In the genomic region with DNA sequence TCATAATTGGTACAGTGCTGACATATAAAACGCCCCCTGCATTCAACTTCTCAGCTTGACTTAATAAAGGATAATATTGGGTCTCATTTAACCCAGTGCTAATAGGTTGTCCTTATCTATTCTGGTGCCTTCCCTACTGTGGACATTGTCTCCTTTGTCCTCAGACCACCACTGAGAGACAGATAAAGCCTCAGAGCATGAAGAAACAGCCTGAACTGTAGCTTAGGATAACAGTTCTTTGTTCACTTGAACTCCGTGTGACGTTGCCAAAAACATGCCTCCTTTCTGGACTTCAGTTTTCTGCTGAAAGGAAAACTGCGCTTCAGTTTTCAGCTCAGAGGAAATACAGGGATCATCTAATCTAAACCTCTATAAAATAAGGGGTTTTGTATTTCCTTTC, we compare ENCODE assay signal across 19 cellular contexts.
DNase-seq lines count a peak whose midpoint lies in the region; ATAC-seq, FAIRE-seq and TF ChIP-seq lines count a peak whose summit lies in the region.
"Had no signal": no experiment of that assay in that cellular context is flagged by ENCODE, and none has a peak within 500 bp of the region (broad histone marks: within the 10 kb centered on the region; RNA-seq: fewer than 3 reads in every experiment).

No MANE protein-coding gene starts in this region.

- H3K27ac ChIP-seq in HUES64 (ENCODE audit: low read depth, low read length): 0 out of 2 replicates have a peak overlapping the region, but pooled peaks have one; percentile 15
- no peak overlapping the region for H3K27ac ChIP-seq in HepG2 (ENCODE audit: extremely low read length, insufficient read depth, low read length)
- no peak overlapping the region for H3K27ac ChIP-seq in transverse colon

- BruUV-seq in HepG2 (replicated peaks; lab: Mats Ljungman, UMichigan): no TSS peak

- peaks cover 49% of the 10 kb centered on the region for H3K4me1 Mint-ChIP-seq in WTC11

- H2AFZ ChIP-seq in HepG2 (ENCODE audit: low read length): no peak overlapping the region

- H3K27ac Mint-ChIP-seq in WTC11: peak overlapping the region; percentile 37; the same call in 1 of the 2 replicates

- H3K36me3 Mint-ChIP-seq in WTC11: peaks cover 10% of the 10 kb centered on the region

- H3K9ac ChIP-seq in HUES64 (ENCODE audit: low read depth, low read length): no peak overlapping the region
- no peak overlapping the region for H3K9ac ChIP-seq in HepG2 (ENCODE audit: insufficient read depth, low read depth, low read length)
- H3K9ac ChIP-seq: SK-N-SH had no signal

- intact Hi-C loops in HepG2 (cut with micrococcal nuclease; ENCODE audit: unreplicated experiment) (no loop called here), transverse colon (cut with DNase I; ENCODE audit: low total_unique reads) (no loop called here)

- POLR2A ChIA-PET in WTC11 (lab: Charles Lee) (no interaction called here), HepG2 (lab: Yijun Ruan, JAX) (no interaction called here)

- no peak for DNase-seq in WTC11 (ENCODE audit: low spot score)
- DNase-seq in inferior parietal cortex (ENCODE audit: extremely low spot score): peak; percentile 26
- peak; percentile 32 for DNase-seq in putamen (ENCODE audit: low spot score)
- DNase-seq in NCI-H526 (lab: John Stamatoyannopoulos, UW): no peak
- no peak for DNase-seq in HepG2 (ENCODE audit: low spot score)
- DNase-seq in transverse colon: no peak
- DNase-seq: ACHN, AML-193, EL, H7, IMR-90, Karpas-422, MG63, NCI-H1105, NCI-H2029 treated with DMSO at 0.1 percent for 48 hours, NCI-H510A treated with DMSO at 0.1 percent for 48 hours, SK-N-SH had no signal

- no peak overlapping the region for H3K4me3 ChIP-seq in HUES64 (ENCODE audit: low read length)
- no peak overlapping the region for H3K4me3 ChIP-seq in HepG2 (replicated peaks in 1 of 3; ENCODE audit: insufficient read depth in 1 of 3, low read depth in 2 of 3, low read length in 3 of 3)
- H3K4me3 ChIP-seq in transverse colon: no peak overlapping the region
- H3K4me3 ChIP-seq: MG63 had no signal

- no peaks in the 10 kb centered on the region for H4K20me1 ChIP-seq in HepG2 (ENCODE audit: insufficient read depth, low read length)

- H3K9me3 ChIP-seq in HUES64 (ENCODE audit: insufficient read depth, low read depth, low read length) (peaks cover 12% of the 10 kb centered on the region), HepG2 (ENCODE audit: low read length) (no peaks in the 10 kb centered on the region), transverse colon (no peaks in the 10 kb centered on the region)
- H3K9me3 ChIP-seq: MG63, SK-N-SH had no signal

- TF ChIP-seq CTCF in WTC11 (IDR thresholded peaks at IDR 0.05): no peak
- TF ChIP-seq CTCF in HepG2 (CRISPR knock-in tag; IDR thresholded peaks at IDR 0.05): no peak
- no peak for TF ChIP-seq CTCF in transverse colon (IDR thresholded peaks at IDR 0.05)

- H3K4me2 ChIP-seq in HepG2 (ENCODE audit: low read depth, low read length): no peak overlapping the region
- H3K4me2 ChIP-seq: SK-N-SH had no signal

- H3K27me3 ChIP-seq in HUES64 (ENCODE audit: insufficient read depth, low read length): no peaks in the 10 kb centered on the region
- no peaks in the 10 kb centered on the region for H3K27me3 ChIP-seq in HepG2 (ENCODE audit: control insufficient read depth in 1 of 2, insufficient read depth in 2 of 2, low read length in 2 of 2)
- no peaks in the 10 kb centered on the region for H3K27me3 ChIP-seq in transverse colon

- H3K27me3 Mint-ChIP-seq in WTC11 (ENCODE audit: low read depth): no peaks in the 10 kb centered on the region

- peaks cover 20% of the 10 kb centered on the region for H3K9me3 Mint-ChIP-seq in WTC11

- no peak for FAIRE-seq in HepG2 (lab: Jason Lieb, UNC)
- FAIRE-seq: GM19239 had no signal

- ATAC-seq in WTC11 (peak; percentile 59), HepG2 (no peak)

- CTCF ChIA-PET in WTC11 (lab: Charles Lee): interaction anchor here (1.2 kb wide), 1 partner anchor 229 kb away, joined by 3 read pairs; no protein-coding TSS in a partner anchor
- CTCF ChIA-PET in HepG2 (lab: Yijun Ruan, JAX; ENCODE audit: low intra/inter-chr PET ratio, low total read pairs): no interaction called here

- WGBS in HUES64: 58% methylated on average over 2 of the region's 4 CpGs
- WGBS in HepG2 (ENCODE audit: low lambda C conversion rate): 14% methylated on average over 4 of the region's 4 CpGs
- whole genome bisulfite sequencing in transverse colon (ENCODE audit: low coverage in 1 of 2), 2 donors: 85% methylated on average over 4 of the region's 4 CpGs; no CpG with 5 or more reads in 1 of the 2 donors

- TF ChIP-seq EP300 in HepG2 (IDR thresholded peaks at IDR 0.05; ENCODE audit: low read depth in 2 of 2, low read length in 2 of 2) (no peak), HepG2 (CRISPR knock-in tag; IDR thresholded peaks at IDR 0.05; ENCODE audit: borderline replicate concordance) (no peak), transverse colon (IDR thresholded peaks at IDR 0.05; ENCODE audit: low read depth) (no peak)

- H3K4me1 ChIP-seq in HUES64 (ENCODE audit: insufficient read depth, low read length): peaks cover 14% of the 10 kb centered on the region
- H3K4me1 ChIP-seq in HepG2 (ENCODE audit: insufficient read depth, low read length): no peaks in the 10 kb centered on the region
- no peaks in the 10 kb centered on the region for H3K4me1 ChIP-seq in transverse colon

- no peaks in the 10 kb centered on the region for H3K79me2 ChIP-seq in HepG2 (ENCODE audit: insufficient read depth, low read length)

- in situ Hi-C loops in HepG2 (cut with HindIII; ENCODE audit: extremely low pct_ligation_motif_present, low pct_unique_long_range_greater_than_20kb): no loop called here
- in situ Hi-C loops in transverse colon (cut with MboI; ENCODE audit: low pct_ligation_motif_present in 1 of 4, low pct_unique_long_range_greater_than_20kb in 1 of 4, low sequenced_read_pairs in 3 of 4): no loop called here

- TF ChIP-seq RAD21 in HepG2 (CRISPR knock-in tag; IDR thresholded peaks at IDR 0.05): no peak

- H3K36me3 ChIP-seq in HUES64 (ENCODE audit: insufficient read depth, low read length) (no peaks in the 10 kb centered on the region), HepG2 (replicated peaks in 1 of 2; ENCODE audit: control insufficient read depth in 1 of 2, insufficient read depth in 2 of 2, low read length in 2 of 2) (no peaks in the 10 kb centered on the region), transverse colon (no peaks in the 10 kb centered on the region)
- H3K36me3 ChIP-seq: MG63 had no signal

- TF ChIP-seq POLR2A in HepG2 (IDR thresholded peaks at IDR 0.05; ENCODE audit: insufficient read depth in 1 of 2, low read depth in 2 of 2, low read length in 2 of 2) (no peak), transverse colon (IDR thresholded peaks at IDR 0.05) (no peak)

- H3K4me3 Mint-ChIP-seq in WTC11: no peak overlapping the region

TF ChIP-seq in WTC11, 78 proteins besides CTCF, POLR2A, EP300 and RAD21 (continues in another document):
- no peak for TF ChIP-seq NR1H2 (CRISPR knock-in tag; IDR thresholded peaks at IDR 0.05)
- TF ChIP-seq, protein P1, sequence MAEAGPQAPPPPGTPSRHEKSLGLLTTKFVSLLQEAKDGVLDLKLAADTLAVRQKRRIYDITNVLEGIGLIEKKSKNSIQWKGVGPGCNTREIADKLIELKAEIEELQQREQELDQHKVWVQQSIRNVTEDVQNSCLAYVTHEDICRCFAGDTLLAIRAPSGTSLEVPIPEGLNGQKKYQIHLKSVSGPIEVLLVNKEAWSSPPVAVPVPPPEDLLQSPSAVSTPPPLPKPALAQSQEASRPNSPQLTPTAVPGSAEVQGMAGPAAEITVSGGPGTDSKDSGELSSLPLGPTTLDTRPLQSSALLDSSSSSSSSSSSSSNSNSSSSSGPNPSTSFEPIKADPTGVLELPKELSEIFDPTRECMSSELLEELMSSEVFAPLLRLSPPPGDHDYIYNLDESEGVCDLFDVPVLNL (CRISPR knock-in tag; IDR thresholded peaks at IDR 0.05; ENCODE audit: borderline replicate concordance, low read depth): no peak
- TF ChIP-seq, protein P2, sequence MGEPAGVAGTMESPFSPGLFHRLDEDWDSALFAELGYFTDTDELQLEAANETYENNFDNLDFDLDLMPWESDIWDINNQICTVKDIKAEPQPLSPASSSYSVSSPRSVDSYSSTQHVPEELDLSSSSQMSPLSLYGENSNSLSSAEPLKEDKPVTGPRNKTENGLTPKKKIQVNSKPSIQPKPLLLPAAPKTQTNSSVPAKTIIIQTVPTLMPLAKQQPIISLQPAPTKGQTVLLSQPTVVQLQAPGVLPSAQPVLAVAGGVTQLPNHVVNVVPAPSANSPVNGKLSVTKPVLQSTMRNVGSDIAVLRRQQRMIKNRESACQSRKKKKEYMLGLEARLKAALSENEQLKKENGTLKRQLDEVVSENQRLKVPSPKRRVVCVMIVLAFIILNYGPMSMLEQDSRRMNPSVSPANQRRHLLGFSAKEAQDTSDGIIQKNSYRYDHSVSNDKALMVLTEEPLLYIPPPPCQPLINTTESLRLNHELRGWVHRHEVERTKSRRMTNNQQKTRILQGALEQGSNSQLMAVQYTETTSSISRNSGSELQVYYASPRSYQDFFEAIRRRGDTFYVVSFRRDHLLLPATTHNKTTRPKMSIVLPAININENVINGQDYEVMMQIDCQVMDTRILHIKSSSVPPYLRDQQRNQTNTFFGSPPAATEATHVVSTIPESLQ (CRISPR knock-in tag; IDR thresholded peaks at IDR 0.05): no peak

TF ChIP-seq in HepG2, 621 proteins besides CTCF, POLR2A, EP300 and RAD21 (continues in another document):
- TF ChIP-seq, protein P3, sequence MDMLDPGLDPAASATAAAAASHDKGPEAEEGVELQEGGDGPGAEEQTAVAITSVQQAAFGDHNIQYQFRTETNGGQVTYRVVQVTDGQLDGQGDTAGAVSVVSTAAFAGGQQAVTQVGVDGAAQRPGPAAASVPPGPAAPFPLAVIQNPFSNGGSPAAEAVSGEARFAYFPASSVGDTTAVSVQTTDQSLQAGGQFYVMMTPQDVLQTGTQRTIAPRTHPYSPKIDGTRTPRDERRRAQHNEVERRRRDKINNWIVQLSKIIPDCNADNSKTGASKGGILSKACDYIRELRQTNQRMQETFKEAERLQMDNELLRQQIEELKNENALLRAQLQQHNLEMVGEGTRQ (IDR thresholded peaks at IDR 0.05; ENCODE audit: low read depth, low read length): no peak
- TF ChIP-seq, protein P3 (CRISPR knock-in tag; IDR thresholded peaks at IDR 0.05; ENCODE audit: borderline replicate concordance): no peak

Comparison
In these comparisons a context has a peak if more than half of its experiments do, and no peak if none do; other contexts are left out.
1. DNase-seq: peak in inferior parietal cortex (single experiment) and putamen (single experiment); none in WTC11 (single experiment), NCI-H526 (0 of 2), HepG2 (single experiment) and transverse colon (single experiment).